ENCODE assay signal across 17 cellular contexts in genomic region chr12:63038361-63039100, GRCh38.
DNase-seq lines count a peak whose midpoint lies in the region; ATAC-seq and TF ChIP-seq lines count a peak whose summit lies in the region.
"Had no signal": no experiment of that assay in that cellular context is flagged by ENCODE, and none has a peak within 500 bp of the region (broad histone marks: within the 10 kb centered on the region; RNA-seq: fewer than 3 reads in every experiment).

No MANE protein-coding gene starts in this region.

- ATAC-seq in GM18909 (IDR thresholded peaks at IDR 0.05; ENCODE audit: poor library complexity, unreplicated experiment) (no peak), right cardiac atrium (no peak)

- H3K9me3 Mint-ChIP-seq in CD4-positive, alpha-beta memory T cell = peaks cover 0 to 2% (median 0%) of the 10 kb centered on the region in 8 donors
- H3K9me3 Mint-ChIP-seq: CD8-positive, alpha-beta memory T cell had no signal

- peak overlapping the region; percentile 18 for H2AFZ ChIP-seq in osteoblast (ENCODE audit: low read length)

- POLR2A ChIA-PET in CD4-positive, alpha-beta memory T cell (lab: Charles Lee; ENCODE audit: partially characterized antibody) = no interaction called here

- no peaks in the 10 kb centered on the region for H3K36me3 ChIP-seq in osteoblast (ENCODE audit: insufficient read depth, low read length)
- H3K36me3 ChIP-seq in CD4-positive, alpha-beta memory T cell (ENCODE audit: insufficient read depth, low read length) = no peaks in the 10 kb centered on the region
- H3K36me3 ChIP-seq: SJCRH30 had no signal

- H4K20me1 ChIP-seq in osteoblast (ENCODE audit: insufficient read depth, low read length) = no peaks in the 10 kb centered on the region

- intact Hi-C loops in CD4-positive, alpha-beta memory T cell (cut with micrococcal nuclease) = no loop called here
- intact Hi-C loops in right cardiac atrium (cut with DNase I) = no loop called here

- H3K4me3 ChIP-seq in osteoblast (ENCODE audit: insufficient read depth, low read length) = no peak overlapping the region
- no peak overlapping the region for H3K4me3 ChIP-seq in CD4-positive, alpha-beta memory T cell (ENCODE audit: low read length in 2 of 2)
- H3K4me3 ChIP-seq in right cardiac atrium (ENCODE audit: low read length) = no peak overlapping the region
- H3K4me3 ChIP-seq: SJCRH30 had no signal

- no peak overlapping the region for H3K27ac Mint-ChIP-seq in CD4-positive, alpha-beta memory T cell
- H3K27ac Mint-ChIP-seq: CD8-positive, alpha-beta memory T cell had no signal

- H3K4me3 Mint-ChIP-seq in CD4-positive, alpha-beta memory T cell = no peak overlapping the region
- H3K4me3 Mint-ChIP-seq: CD8-positive, alpha-beta memory T cell had no signal

- CTCF ChIA-PET in CD4-positive, alpha-beta memory T cell (lab: Charles Lee; ENCODE audit: partially characterized antibody) = no interaction called here

- H3K4me1 Mint-ChIP-seq in CD4-positive, alpha-beta memory T cell = no peaks in the 10 kb centered on the region
- H3K4me1 Mint-ChIP-seq: CD8-positive, alpha-beta memory T cell had no signal

- H3K27me3 ChIP-seq in osteoblast (ENCODE audit: insufficient read depth, low read length) = no peaks in the 10 kb centered on the region
- no peaks in the 10 kb centered on the region for H3K27me3 ChIP-seq in CD4-positive, alpha-beta memory T cell (ENCODE audit: insufficient read depth, low read length)
- no peaks in the 10 kb centered on the region for H3K27me3 ChIP-seq in right cardiac atrium (ENCODE audit: control insufficient read depth, insufficient read depth)
- H3K27me3 ChIP-seq: SJCRH30 had no signal

- TF ChIP-seq CTCF in osteoblast (IDR thresholded peaks at IDR 0.05; ENCODE audit: extremely low read depth, low read depth, low read length) = no peak

- no peak overlapping the region for H3K4me2 ChIP-seq in osteoblast (ENCODE audit: insufficient read depth, low read length)

- H3K27me3 Mint-ChIP-seq in CD4-positive, alpha-beta memory T cell = no peaks in the 10 kb centered on the region

- no peaks in the 10 kb centered on the region for H3K79me2 ChIP-seq in osteoblast (ENCODE audit: insufficient read depth, low read length)

- H3K4me1 ChIP-seq in osteoblast (ENCODE audit: insufficient read depth, low read length) = no peaks in the 10 kb centered on the region
- H3K4me1 ChIP-seq in CD4-positive, alpha-beta memory T cell (ENCODE audit: insufficient read depth, low read length) = no peaks in the 10 kb centered on the region
- no peaks in the 10 kb centered on the region for H3K4me1 ChIP-seq in right cardiac atrium (ENCODE audit: control insufficient read depth, insufficient read depth, low read length)
- H3K4me1 ChIP-seq: SJCRH30 had no signal

- 65% methylated on average over 9 of the region's 9 CpGs for WGBS in right cardiac atrium

- no peak overlapping the region for H3K27ac ChIP-seq in osteoblast (ENCODE audit: low read depth, low read length)
- H3K27ac ChIP-seq in CD4-positive, alpha-beta memory T cell (ENCODE audit: low read depth, low read length) = no peak overlapping the region
- H3K27ac ChIP-seq in right cardiac atrium (ENCODE audit: low read length) = no peak overlapping the region
- H3K27ac ChIP-seq: 22Rv1, SJCRH30 had no signal

- H3K9me3 ChIP-seq in osteoblast (ENCODE audit: low read depth, low read length) = no peaks in the 10 kb centered on the region
- H3K9me3 ChIP-seq in CD4-positive, alpha-beta memory T cell (ENCODE audit: control insufficient read depth in 1 of 2, low read length in 2 of 2) = no peaks in the 10 kb centered on the region
- H3K9me3 ChIP-seq in right cardiac atrium (ENCODE audit: control insufficient read depth, low read length) = no peaks in the 10 kb centered on the region
- H3K9me3 ChIP-seq: SJCRH30 had no signal

- peak; percentile 18 for DNase-seq in NCI-H1436 (lab: John Stamatoyannopoulos, UW)
- DNase-seq in NCI-H1436 treated with DMSO at 0.1 percent for 48 hours (lab: John Stamatoyannopoulos, UW) = no peak
- DNase-seq in NCI-H2029 (lab: John Stamatoyannopoulos, UW) = peak; percentile 26
- peak; percentile 38 for DNase-seq in NCI-H774 (lab: John Stamatoyannopoulos, UW)
- DNase-seq in osteoblast (ENCODE audit: insufficient read length, low spot score, missing footprints) = no peak
- no peak for DNase-seq in CD4-positive, alpha-beta memory T cell
- DNase-seq in right cardiac atrium = no peak
- DNase-seq: CD8-positive, alpha-beta memory T cell; H7; NCI-H2107; NK-92 treated with Interleukin-12 subunit alpha and Interleukin-12 subunit beta, amount 100 ng/mL, for 24 hours; OCI-M1; RPMI8226; SJCRH30; T-helper 9 cell had no signal

- no peaks in the 10 kb centered on the region for H3K36me3 Mint-ChIP-seq in CD4-positive, alpha-beta memory T cell
- H3K36me3 Mint-ChIP-seq: CD8-positive, alpha-beta memory T cell had no signal

Comparison
In these comparisons a context has a peak if more than half of its experiments do, and no peak if none do; other contexts are left out.
1. DNase-seq: peak in NCI-H1436 (single experiment), NCI-H2029 (single experiment) and NCI-H774 (single experiment); none in NCI-H1436 treated with DMSO at 0.1 percent for 48 hours (single experiment), osteoblast (single experiment), CD4-positive, alpha-beta memory T cell (0 of 5) and right cardiac atrium (0 of 3).